2 cellular contexts compared by ENCODE assay signal in the genomic region with DNA sequence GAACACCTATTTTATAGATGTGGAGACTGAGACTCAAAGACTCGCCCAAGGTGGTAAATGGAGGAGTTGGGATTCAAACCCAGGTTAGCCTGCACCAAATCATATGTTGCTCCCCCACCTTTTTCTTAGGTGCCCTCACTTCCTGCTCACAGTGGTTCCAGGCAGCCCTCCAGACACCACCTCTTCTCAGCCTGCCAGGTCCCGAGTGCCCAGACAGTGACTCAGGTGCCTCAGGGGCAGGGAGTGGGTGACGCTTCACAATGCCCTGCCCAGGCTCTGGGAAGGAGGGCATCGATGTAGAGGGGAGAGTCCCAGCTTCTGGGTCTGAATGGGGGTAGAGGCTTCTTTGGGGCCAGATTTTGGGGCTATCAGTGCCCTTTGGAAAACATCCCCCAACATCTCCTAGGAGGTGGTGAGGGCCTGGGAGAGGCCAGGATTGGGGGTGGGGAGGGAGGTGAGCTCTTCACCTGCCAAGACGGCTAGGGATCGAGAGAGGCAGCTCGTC.
TF ChIP-seq lines count a peak whose summit lies in the region.

No MANE protein-coding gene starts in this region.

TF ChIP-seq in SK-N-SH, 30 proteins besides CTCF, POLR2A, EP300 and RAD21:
- TF ChIP-seq RFX5 (IDR thresholded peaks at IDR 0.05; ENCODE audit: low read length) = no peak
- no peak for TF ChIP-seq RCOR1 (IDR thresholded peaks at IDR 0.05; ENCODE audit: low read length)
- TF ChIP-seq, protein P1, sequence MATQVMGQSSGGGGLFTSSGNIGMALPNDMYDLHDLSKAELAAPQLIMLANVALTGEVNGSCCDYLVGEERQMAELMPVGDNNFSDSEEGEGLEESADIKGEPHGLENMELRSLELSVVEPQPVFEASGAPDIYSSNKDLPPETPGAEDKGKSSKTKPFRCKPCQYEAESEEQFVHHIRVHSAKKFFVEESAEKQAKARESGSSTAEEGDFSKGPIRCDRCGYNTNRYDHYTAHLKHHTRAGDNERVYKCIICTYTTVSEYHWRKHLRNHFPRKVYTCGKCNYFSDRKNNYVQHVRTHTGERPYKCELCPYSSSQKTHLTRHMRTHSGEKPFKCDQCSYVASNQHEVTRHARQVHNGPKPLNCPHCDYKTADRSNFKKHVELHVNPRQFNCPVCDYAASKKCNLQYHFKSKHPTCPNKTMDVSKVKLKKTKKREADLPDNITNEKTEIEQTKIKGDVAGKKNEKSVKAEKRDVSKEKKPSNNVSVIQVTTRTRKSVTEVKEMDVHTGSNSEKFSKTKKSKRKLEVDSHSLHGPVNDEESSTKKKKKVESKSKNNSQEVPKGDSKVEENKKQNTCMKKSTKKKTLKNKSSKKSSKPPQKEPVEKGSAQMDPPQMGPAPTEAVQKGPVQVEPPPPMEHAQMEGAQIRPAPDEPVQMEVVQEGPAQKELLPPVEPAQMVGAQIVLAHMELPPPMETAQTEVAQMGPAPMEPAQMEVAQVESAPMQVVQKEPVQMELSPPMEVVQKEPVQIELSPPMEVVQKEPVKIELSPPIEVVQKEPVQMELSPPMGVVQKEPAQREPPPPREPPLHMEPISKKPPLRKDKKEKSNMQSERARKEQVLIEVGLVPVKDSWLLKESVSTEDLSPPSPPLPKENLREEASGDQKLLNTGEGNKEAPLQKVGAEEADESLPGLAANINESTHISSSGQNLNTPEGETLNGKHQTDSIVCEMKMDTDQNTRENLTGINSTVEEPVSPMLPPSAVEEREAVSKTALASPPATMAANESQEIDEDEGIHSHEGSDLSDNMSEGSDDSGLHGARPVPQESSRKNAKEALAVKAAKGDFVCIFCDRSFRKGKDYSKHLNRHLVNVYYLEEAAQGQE (IDR thresholded peaks at IDR 0.05; ENCODE audit: low read depth, low read length) = no peak
- no peak for TF ChIP-seq USF2 (IDR thresholded peaks at IDR 0.05; ENCODE audit: borderline replicate concordance, low read depth, low read length)
- no peak for TF ChIP-seq ELF1 (IDR thresholded peaks at IDR 0.05)
- no peak for TF ChIP-seq MXI1 (IDR thresholded peaks at IDR 0.05; ENCODE audit: low read depth, low read length)
- no peak for TF ChIP-seq GABPA (IDR thresholded peaks at IDR 0.05; ENCODE audit: low read depth)
- no peak for TF ChIP-seq TEAD4 (IDR thresholded peaks at IDR 0.05; ENCODE audit: borderline replicate concordance, insufficient read depth)
- TF ChIP-seq YY1 (IDR thresholded peaks at IDR 0.05; ENCODE audit: low read depth) = no peak
- TF ChIP-seq IRF3 (IDR thresholded peaks at IDR 0.05; ENCODE audit: low read depth, low read length) = no peak
- TF ChIP-seq NFIC (IDR thresholded peaks at IDR 0.05; ENCODE audit: borderline replicate concordance) = no peak
- no peak for TF ChIP-seq CHD2 (IDR thresholded peaks at IDR 0.05; ENCODE audit: low read length, partially characterized antibody)
- no peak for TF ChIP-seq MEF2A (IDR thresholded peaks at IDR 0.05; ENCODE audit: borderline replicate concordance, low read depth)
- TF ChIP-seq MAX (IDR thresholded peaks at IDR 0.05; ENCODE audit: low read depth) = no peak
- TF ChIP-seq FOSL2 (IDR thresholded peaks at IDR 0.05; ENCODE audit: borderline replicate concordance, low read depth) = no peak
- no peak for TF ChIP-seq POLR2AphosphoS5 (IDR thresholded peaks at IDR 0.05; ENCODE audit: low read depth, low read length)
- TF ChIP-seq GATA2 (CRISPR knock-in tag; IDR thresholded peaks at IDR 0.05) = no peak
- no peak for TF ChIP-seq TAF1 (IDR thresholded peaks at IDR 0.05; ENCODE audit: borderline replicate concordance, low read depth, low read length)

TF ChIP-seq in SK-N-SH treated with all-trans-retinoic acid at 6 μM for 48 hours, 23 proteins besides CTCF, POLR2A, EP300 and RAD21:
- TF ChIP-seq RARB (CRISPR knock-in tag; IDR thresholded peaks at IDR 0.05) (no peak), ZFP30 (CRISPR knock-in tag; IDR thresholded peaks at IDR 0.05) (no peak), ZNF565 (CRISPR knock-in tag; conservative IDR thresholded peaks at IDR 0.05; ENCODE audit: low read depth) (no peak), TSHZ2 (CRISPR knock-in tag; IDR thresholded peaks at IDR 0.05) (no peak), ZFP3 (CRISPR knock-in tag; IDR thresholded peaks at IDR 0.05) (no peak), TCF4 (CRISPR knock-in tag; IDR thresholded peaks at IDR 0.05; ENCODE audit: borderline replicate concordance) (no peak), ZC3H10 (CRISPR knock-in tag; IDR thresholded peaks at IDR 0.05) (no peak), ESRRG (CRISPR knock-in tag; IDR thresholded peaks at IDR 0.05) (no peak), OSR1 (CRISPR knock-in tag; IDR thresholded peaks at IDR 0.05) (no peak), ISL1 (CRISPR knock-in tag; IDR thresholded peaks at IDR 0.05) (no peak), CREB5 (CRISPR knock-in tag; IDR thresholded peaks at IDR 0.05; ENCODE audit: low read depth) (no peak), PPARA (CRISPR knock-in tag; IDR thresholded peaks at IDR 0.05; ENCODE audit: borderline replicate concordance) (no peak), SNAI2 (CRISPR knock-in tag; IDR thresholded peaks at IDR 0.05) (no peak), TOX (CRISPR knock-in tag; IDR thresholded peaks at IDR 0.05; ENCODE audit: borderline replicate concordance) (no peak), PATZ1 (CRISPR knock-in tag; IDR thresholded peaks at IDR 0.05; ENCODE audit: borderline replicate concordance) (no peak), ZNF70 (CRISPR knock-in tag; IDR thresholded peaks at IDR 0.05) (no peak), GLIS3 (CRISPR knock-in tag; IDR thresholded peaks at IDR 0.05) (no peak)
- TF ChIP-seq, protein P2, sequence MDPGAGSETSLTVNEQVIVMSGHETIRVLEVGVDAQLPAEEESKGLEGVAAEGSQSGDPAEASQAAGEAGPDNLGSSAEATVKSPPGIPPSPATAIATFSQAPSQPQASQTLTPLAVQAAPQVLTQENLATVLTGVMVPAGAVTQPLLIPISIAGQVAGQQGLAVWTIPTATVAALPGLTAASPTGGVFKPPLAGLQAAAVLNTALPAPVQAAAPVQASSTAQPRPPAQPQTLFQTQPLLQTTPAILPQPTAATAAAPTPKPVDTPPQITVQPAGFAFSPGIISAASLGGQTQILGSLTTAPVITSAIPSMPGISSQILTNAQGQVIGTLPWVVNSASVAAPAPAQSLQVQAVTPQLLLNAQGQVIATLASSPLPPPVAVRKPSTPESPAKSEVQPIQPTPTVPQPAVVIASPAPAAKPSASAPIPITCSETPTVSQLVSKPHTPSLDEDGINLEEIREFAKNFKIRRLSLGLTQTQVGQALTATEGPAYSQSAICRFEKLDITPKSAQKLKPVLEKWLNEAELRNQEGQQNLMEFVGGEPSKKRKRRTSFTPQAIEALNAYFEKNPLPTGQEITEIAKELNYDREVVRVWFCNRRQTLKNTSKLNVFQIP (CRISPR knock-in tag; IDR thresholded peaks at IDR 0.05; ENCODE audit: borderline replicate concordance, low read depth) = no peak
- TF ChIP-seq, protein P3, sequence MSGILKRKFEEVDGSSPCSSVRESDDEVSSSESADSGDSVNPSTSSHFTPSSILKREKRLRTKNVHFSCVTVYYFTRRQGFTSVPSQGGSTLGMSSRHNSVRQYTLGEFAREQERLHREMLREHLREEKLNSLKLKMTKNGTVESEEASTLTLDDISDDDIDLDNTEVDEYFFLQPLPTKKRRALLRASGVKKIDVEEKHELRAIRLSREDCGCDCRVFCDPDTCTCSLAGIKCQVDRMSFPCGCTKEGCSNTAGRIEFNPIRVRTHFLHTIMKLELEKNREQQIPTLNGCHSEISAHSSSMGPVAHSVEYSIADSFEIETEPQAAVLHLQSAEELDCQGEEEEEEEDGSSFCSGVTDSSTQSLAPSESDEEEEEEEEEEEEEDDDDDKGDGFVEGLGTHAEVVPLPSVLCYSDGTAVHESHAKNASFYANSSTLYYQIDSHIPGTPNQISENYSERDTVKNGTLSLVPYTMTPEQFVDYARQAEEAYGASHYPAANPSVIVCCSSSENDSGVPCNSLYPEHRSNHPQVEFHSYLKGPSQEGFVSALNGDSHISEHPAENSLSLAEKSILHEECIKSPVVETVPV (CRISPR knock-in tag; IDR thresholded peaks at IDR 0.05) = no peak
TF ChIP-seq in SK-N-SH treated with all-trans-retinoic acid at 6 μM for 48 hours: peak in this region for 0.
